In genomic region chr5:112119527-112119926, GRCh38 we compare ENCODE assay signal across 17 cellular contexts.
DNase-seq lines count a peak whose midpoint lies in the region; ATAC-seq and TF ChIP-seq lines count a peak whose summit lies in the region.
"Had no signal": no experiment of that assay in that cellular context is flagged by ENCODE, and none has a peak within 500 bp of the region (broad histone marks: within the 10 kb centered on the region; RNA-seq: fewer than 3 reads in every experiment).

No MANE protein-coding gene starts in this region.

- DNase-seq in NCI-H82 (lab: John Stamatoyannopoulos, UW) (peak; percentile 3), NCI-H82 treated with DMSO at 0.1 percent for 48 hours (lab: John Stamatoyannopoulos, UW; ENCODE audit: unreplicated experiment) (no peak), HT-29 (ENCODE audit: low spot score) (peak; percentile 7), RPMI7951 (ENCODE audit: low read depth) (peak; percentile 58), myocyte (ENCODE audit: low read depth) (peak; percentile 2), stomach (no peak)
- no peak for DNase-seq in activated CD4-positive, alpha-beta T cell treated with anti-CD3 and anti-CD28 coated beads for 1 hour
- DNase-seq: colonic mucosa; naive thymus-derived CD8-positive, alpha-beta T cell; NCI-H1048; NCI-H2227 treated with DMSO at 0.1 percent for 48 hours; PC-9; posterior cingulate gyrus; stimulated activated naive CD4-positive, alpha-beta T cell; T-helper 1 cell had no signal

- no peak for TF ChIP-seq POLR2A in stomach (IDR thresholded peaks at IDR 0.05)

- no peaks in the 10 kb centered on the region for H3K36me3 ChIP-seq in stomach
- H3K36me3 ChIP-seq: colonic mucosa had no signal

- TF ChIP-seq CTCF in stomach (IDR thresholded peaks at IDR 0.05) = no peak

- no peak for ATAC-seq in GM21367 (IDR thresholded peaks at IDR 0.05; ENCODE audit: unreplicated experiment)
- ATAC-seq: activated CD4-positive, CD25-positive, alpha-beta regulatory T cell treated with anti-CD3 and anti-CD28 coated beads, Interleukin-2, amount 50 U/mL, for 24 hours; naive thymus-derived CD8-positive, alpha-beta T cell had no signal

- no peak overlapping the region for H3K4me3 ChIP-seq in stomach
- H3K4me3 ChIP-seq: colonic mucosa, PC-9 had no signal

- H3K27ac ChIP-seq in stomach = no peak overlapping the region
- H3K27ac ChIP-seq: colonic mucosa, PC-9 had no signal

- intact Hi-C loops in stomach (cut with DNase I; ENCODE audit: low total_unique reads) = no loop called here

- WGBS in stomach, 5 donors = 56 to 68% (median 63%) methylated on average over 3 of the region's 3 CpGs

- H3K27me3 ChIP-seq in stomach = no peaks in the 10 kb centered on the region
- H3K27me3 ChIP-seq: colonic mucosa had no signal

- H3K9me3 ChIP-seq in stomach = peaks cover 0 to 5% (median 3%) of the 10 kb centered on the region in 4 donors
- H3K9me3 ChIP-seq: colonic mucosa had no signal

- no peaks in the 10 kb centered on the region for H3K4me1 ChIP-seq in stomach
- H3K4me1 ChIP-seq: colonic mucosa had no signal

- no peak for TF ChIP-seq EP300 in stomach (IDR thresholded peaks at IDR 0.05)

Comparison
In these comparisons a context has a peak if more than half of its experiments do, and no peak if none do; other contexts are left out.
1. DNase-seq: peak in NCI-H82 (single experiment), HT-29 (single experiment), RPMI7951 (single experiment) and myocyte (single experiment); none in NCI-H82 treated with DMSO at 0.1 percent for 48 hours (single experiment), activated CD4-positive, alpha-beta T cell treated with anti-CD3 and anti-CD28 coated beads for 1 hour (single experiment) and stomach (single experiment).